Comparison of ENCODE assay signal across 1 cellular context in the genomic region with DNA sequence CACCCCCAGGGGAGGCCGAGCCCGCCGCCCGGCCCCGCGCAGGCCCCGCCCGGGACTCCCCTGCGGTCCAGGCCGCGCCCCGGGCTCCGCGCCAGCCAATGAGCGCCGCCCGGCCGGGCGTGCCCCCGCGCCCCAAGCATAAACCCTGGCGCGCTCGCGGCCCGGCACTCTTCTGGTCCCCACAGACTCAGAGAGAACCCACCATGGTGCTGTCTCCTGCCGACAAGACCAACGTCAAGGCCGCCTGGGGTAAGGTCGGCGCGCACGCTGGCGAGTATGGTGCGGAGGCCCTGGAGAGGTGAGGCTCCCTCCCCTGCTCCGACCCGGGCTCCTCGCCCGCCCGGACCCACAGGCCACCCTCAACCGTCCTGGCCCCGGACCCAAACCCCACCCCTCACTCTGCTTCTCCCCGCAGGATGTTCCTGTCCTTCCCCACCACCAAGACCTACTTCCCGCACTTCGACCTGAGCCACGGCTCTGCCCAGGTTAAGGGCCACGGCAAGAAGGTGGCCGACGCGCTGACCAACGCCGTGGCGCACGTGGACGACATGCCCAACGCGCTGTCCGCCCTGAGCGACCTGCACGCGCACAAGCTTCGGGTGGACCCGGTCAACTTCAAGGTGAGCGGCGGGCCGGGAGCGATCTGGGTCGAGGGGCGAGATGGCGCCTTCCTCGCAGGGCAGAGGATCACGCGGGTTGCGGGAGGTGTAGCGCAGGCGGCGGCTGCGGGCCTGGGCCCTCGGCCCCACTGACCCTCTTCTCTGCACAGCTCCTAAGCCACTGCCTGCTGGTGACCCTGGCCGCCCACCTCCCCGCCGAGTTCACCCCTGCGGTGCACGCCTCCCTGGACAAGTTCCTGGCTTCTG.
TF ChIP-seq lines count a peak whose summit lies in the region.

Gene HBA1 (plus strand): TSS at position 167 of the 866 bp plus-strand sequence. CDS start 37 bp downstream, at position 204.

TF ChIP-seq in K562, 482 proteins besides CTCF, POLR2A, EP300 and RAD21:
- peak; percentile 28 for TF ChIP-seq RBBP5 (IDR thresholded peaks at IDR 0.05; ENCODE audit: borderline replicate concordance, insufficient read depth, low read length, poor library complexity, severe bottlenecking)
- peak; percentile 68 for TF ChIP-seq RBFOX2 (IDR thresholded peaks at IDR 0.05; ENCODE audit: low read depth, low read length)
- peak; percentile 18; the same call in 1 of the 2 replicates for TF ChIP-seq CXXC5 (CRISPR knock-in tag; IDR thresholded peaks at IDR 0.05)
- peak; percentile 23; the same call in 1 of the 2 replicates for TF ChIP-seq PHF8 (IDR thresholded peaks at IDR 0.05; ENCODE audit: borderline replicate concordance, low read length)
- peak; percentile 26; the same call in 1 of the 2 replicates for TF ChIP-seq ZFX (CRISPR knock-in tag; IDR thresholded peaks at IDR 0.05)
- peak; percentile 35 for TF ChIP-seq TAF1 (IDR thresholded peaks at IDR 0.05; ENCODE audit: control insufficient read depth, extremely low read depth, insufficient read depth, low read length, severe bottlenecking)
- peak; percentile 15; the same call in 1 of the 2 replicates for TF ChIP-seq POLR2AphosphoS5 (IDR thresholded peaks at IDR 0.05; ENCODE audit: control insufficient read depth, insufficient read depth, low read depth, low read length)
- peak in 1 of 2 experiments; percentile 22 for TF ChIP-seq E2F6 (IDR thresholded peaks at IDR 0.05; ENCODE audit: borderline replicate concordance in 1 of 2, extremely low read depth in 1 of 2, insufficient read depth in 1 of 2, insufficient read length in 1 of 2, low read depth in 1 of 2, low read length in 1 of 2, poor library complexity in 1 of 2, severe bottlenecking in 1 of 2)
- peak; percentile 74 for TF ChIP-seq POLR2G (IDR thresholded peaks at IDR 0.05; ENCODE audit: low read depth, low read length)
- peak; percentile 37 for TF ChIP-seq KDM5B (IDR thresholded peaks at IDR 0.05; ENCODE audit: insufficient replicate concordance, low read depth, low read length)
